Comparison of ENCODE assay signal across 31 cellular contexts in genomic region chr12:40078201-40078730, GRCh38.
"Had no signal": no experiment of that assay in that cellular context is flagged by ENCODE, and none has a peak within 500 bp of the region (broad histone marks: within the 10 kb centered on the region; RNA-seq: fewer than 3 reads in every experiment).

No MANE protein-coding gene starts in this region.

- DNase-seq: activated B cell treated with CpG ODN at 0.5 μM for 24 hours; activated CD4-positive, alpha-beta memory T cell treated with anti-CD3 and anti-CD28 coated beads for 36 hours; activated CD4-positive, alpha-beta T cell treated with anti-CD3 and anti-CD28 coated beads for 4 hours; activated CD4-positive, alpha-beta T cell treated with anti-CD3 and anti-CD28 coated beads, Interleukin-2, amount 50 U/mL, for 1 hour; activated CD4-positive, CD25-positive, alpha-beta regulatory T cell treated with anti-CD3 and anti-CD28 coated beads, Interleukin-2, amount 50 U/mL, for 72 hours; activated CD8-positive, alpha-beta memory T cell treated with anti-CD3 and anti-CD28 coated beads, Interleukin-2, amount 50 U/mL, for 4 hours; activated naive CD4-positive, alpha-beta T cell treated with anti-CD3 and anti-CD28 coated beads, Interleukin-2, amount 10 ng/mL, durations not matched to agents 7 days and 5 days; activated naive CD8-positive, alpha-beta T cell treated with anti-CD3 and anti-CD28 coated beads, Interleukin-2, amount 50 U/mL, for 24 hours; activated T-cell treated with anti-CD3 and anti-CD28 coated beads for 4 hours; activated T-cell treated with anti-CD3 and anti-CD28 coated beads, Interleukin-2, amount 50 U/mL, for 4 hours; anterior cingulate cortex; brain microvascular endothelial cell; central memory CD4-positive, alpha-beta T cell; NCI-H1105; NCI-H1436; NCI-H1694; NCI-H1930; NCI-H2081 treated with DMSO at 0.1 percent for 48 hours; NCI-H226; NCI-H446 treated with DMSO at 0.1 percent for 48 hours; NCI-H524; NCI-H69; RPMI8226; SHP77 treated with DMSO at 0.1 percent for 48 hours; T-helper 1 cell; T-helper 2 cell; T-helper 9 cell had no signal

- H3K4me3 ChIP-seq: SJSA1 had no signal

- H3K27me3 ChIP-seq: brain microvascular endothelial cell, SJSA1 had no signal

- H3K4me1 ChIP-seq: SJSA1 had no signal

- H3K36me3 ChIP-seq: brain microvascular endothelial cell, SJSA1 had no signal

- ATAC-seq: activated naive CD8-positive, alpha-beta T cell treated with anti-CD3 and anti-CD28 coated beads, Interleukin-2, amount 50 U/mL, for 24 hours; activated T-cell treated with anti-CD3 and anti-CD28 coated beads, Interleukin-2, amount 50 U/mL, for 4 hours; Panc1; SK-N-SH treated with all-trans-retinoic acid at 6 μM for 48 hours had no signal

- H3K27ac ChIP-seq: brain microvascular endothelial cell, SJSA1, VCaP had no signal
